ENCODE assay signal across 9 cellular contexts in genomic region chr1:22143065-22143514, GRCh38. TPM values are rescaled to one million over a fixed set of nuclear protein-coding genes. Genes with fewer than 3 reads are reported as not detected.
DNase-seq lines count a peak whose midpoint lies in the region; ATAC-seq and TF ChIP-seq lines count a peak whose summit lies in the region.
"Had no signal": no experiment of that assay in that cellular context is flagged by ENCODE, and none has a peak within 500 bp of the region (broad histone marks: within the 10 kb centered on the region; RNA-seq: fewer than 3 reads in every experiment).

WNT4 (minus strand) TSS chr1:22143097; CDS start chr1:22142922, 175 bp downstream.

- H3K27me3 Mint-ChIP-seq in activated CD4-positive, alpha-beta memory T cell treated with anti-CD3 and anti-CD28 coated beads, Interleukin-2, amount 10 ng/mL, durations not matched to agents 7 days and 5 days, result peaks cover 59% of the 10 kb centered on the region
- peaks cover 80% of the 10 kb centered on the region for H3K27me3 Mint-ChIP-seq in neural crest cell (ENCODE audit: low read depth)

- H3K9me3 Mint-ChIP-seq in activated CD4-positive, alpha-beta memory T cell treated with anti-CD3 and anti-CD28 coated beads, Interleukin-2, amount 10 ng/mL, durations not matched to agents 7 days and 5 days, result no peaks in the 10 kb centered on the region
- no peaks in the 10 kb centered on the region for H3K9me3 Mint-ChIP-seq in neural crest cell

- CTCF ChIA-PET in activated CD4-positive, alpha-beta memory T cell treated with anti-CD3 and anti-CD28 coated beads, Interleukin-2, amount 10 ng/mL, durations not matched to agents 7 days and 5 days (lab: Charles Lee), result no interaction called here

- ATAC-seq in HG02798 (IDR thresholded peaks at IDR 0.05; ENCODE audit: poor library complexity, unreplicated experiment) (peak; percentile 47), HG02938 (IDR thresholded peaks at IDR 0.05; ENCODE audit: unreplicated experiment) (no peak)

- no peak for TF ChIP-seq CTCF in foreskin fibroblast (IDR thresholded peaks at IDR 0.05; ENCODE audit: low read depth, low read length)
- TF ChIP-seq CTCF in neural crest cell (conservative IDR thresholded peaks at IDR 0.05), result peak; percentile 50

- no peak within 1 kb of the TSS for H3K27ac Mint-ChIP-seq in activated CD4-positive, alpha-beta memory T cell treated with anti-CD3 and anti-CD28 coated beads, Interleukin-2, amount 10 ng/mL, durations not matched to agents 7 days and 5 days
- no peak within 1 kb of the TSS for H3K27ac Mint-ChIP-seq in neural crest cell (ENCODE audit: unreplicated experiment)

- peak within 1 kb of the TSS; percentile 54 for H3K4me3 Mint-ChIP-seq in activated CD4-positive, alpha-beta memory T cell treated with anti-CD3 and anti-CD28 coated beads, Interleukin-2, amount 10 ng/mL, durations not matched to agents 7 days and 5 days
- peak within 1 kb of the TSS; percentile 81 for H3K4me3 Mint-ChIP-seq in neural crest cell

- DNase-seq in EH (ENCODE audit: low read depth) (peak; percentile 57), foreskin fibroblast (peak; percentile 21 to 64), neural crest cell (ENCODE audit: low read depth, low spot score) (peak; percentile 31), AML-193 (lab: John Stamatoyannopoulos, UW) (no peak), amniotic stem cell (lab: John Stamatoyannopoulos, UW) (no peak)
- peak; percentile 26 for DNase-seq in activated CD4-positive, alpha-beta memory T cell treated with anti-CD3 and anti-CD28 coated beads, Interleukin-2, amount 10 ng/mL, durations not matched to agents 7 days and 5 days

- peaks cover 6% of the 10 kb centered on the region for H3K4me1 Mint-ChIP-seq in activated CD4-positive, alpha-beta memory T cell treated with anti-CD3 and anti-CD28 coated beads, Interleukin-2, amount 10 ng/mL, durations not matched to agents 7 days and 5 days
- H3K4me1 Mint-ChIP-seq in neural crest cell, result peaks cover 7% of the 10 kb centered on the region

- H3K36me3 Mint-ChIP-seq in activated CD4-positive, alpha-beta memory T cell treated with anti-CD3 and anti-CD28 coated beads, Interleukin-2, amount 10 ng/mL, durations not matched to agents 7 days and 5 days (ENCODE audit: low read depth), result no peaks in the 10 kb centered on the region
- H3K36me3 Mint-ChIP-seq in neural crest cell (ENCODE audit: low read depth), result no peaks in the 10 kb centered on the region

- peak within 1 kb of the TSS; percentile 16 to 36 for H3K4me3 ChIP-seq in foreskin fibroblast (ENCODE audit: low read depth in 1 of 2, low read length in 2 of 2)

- POLR2A ChIA-PET in activated CD4-positive, alpha-beta memory T cell treated with anti-CD3 and anti-CD28 coated beads, Interleukin-2, amount 10 ng/mL, durations not matched to agents 7 days and 5 days (lab: Charles Lee), result no interaction called here

RNA-seq across cellular contexts. Expression of gene WNT4, which starts in this region (rescaled TPM):
- total RNA-seq in activated CD4-positive, alpha-beta memory T cell treated with anti-CD3 and anti-CD28 coated beads, Interleukin-2, amount 10 ng/mL, durations not matched to agents 7 days and 5 days, result not detected
- total RNA-seq in neural crest cell, result 0.16 and 0.23 TPM in 2 replicates
- total RNA-seq: T-helper 1 cell treated with Interleukin-12 subunit alpha and Interleukin-12 subunit beta and Interleukin-4 antibody, amounts not matched to agents 30 ng/mL and 1 ng/mL, for 36 hours had no signal

Comparison
In these comparisons a context has a peak if more than half of its experiments do, and no peak if none do; other contexts are left out.
1. Peak in DNase-seq in activated CD4-positive, alpha-beta memory T cell treated with anti-CD3 and anti-CD28 coated beads, Interleukin-2, amount 10 ng/mL, durations not matched to agents 7 days and 5 days; RNA of the gene not detected or under 1 TPM.
2. Peak in DNase-seq in neural crest cell; RNA of the gene not detected or under 1 TPM.
3. DNase-seq: peak in EH (single experiment) and foreskin fibroblast (2 of 2); none in AML-193 (0 of 2) and amniotic stem cell (single experiment).